Comparison of ENCODE assay signal across 3 cellular contexts in the genomic region with DNA sequence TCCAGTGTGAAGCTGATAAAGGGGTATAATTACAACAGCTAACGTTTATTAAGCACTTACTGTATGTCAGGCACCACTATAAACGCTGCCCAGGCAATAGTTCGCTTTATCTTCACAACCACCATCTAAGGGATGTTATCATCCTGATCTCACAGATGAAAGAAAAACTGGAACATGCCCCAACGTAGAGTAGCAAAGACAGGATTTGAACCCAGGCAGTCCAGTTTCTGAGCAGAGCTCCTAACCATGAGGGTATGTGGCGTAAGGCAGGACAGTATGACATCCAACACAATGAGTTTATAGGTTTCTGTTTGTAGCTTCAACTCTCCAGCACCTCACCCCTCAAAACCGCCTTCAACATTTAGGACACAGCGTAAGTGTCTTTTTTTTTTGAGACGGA.
TF ChIP-seq lines count a peak whose summit lies in the region.

No MANE protein-coding gene starts in this region.

TF ChIP-seq in GM23338, 12 proteins besides CTCF, POLR2A, EP300 and RAD21:
- TF ChIP-seq ZNF331 (CRISPR knock-in tag; IDR thresholded peaks at IDR 0.05; ENCODE audit: low read depth) (no peak), ETS1 (IDR thresholded peaks at IDR 0.05) (no peak), CREB1 (CRISPR knock-in tag; IDR thresholded peaks at IDR 0.05; ENCODE audit: low read depth) (no peak), EZH2 (IDR thresholded peaks at IDR 0.05; ENCODE audit: low read depth, unreplicated experiment) (no peak), REST (IDR thresholded peaks at IDR 0.05; ENCODE audit: unreplicated experiment) (no peak), NANOG (IDR thresholded peaks at IDR 0.05; ENCODE audit: borderline replicate concordance) (no peak), POLR2AphosphoS5 (IDR thresholded peaks at IDR 0.05; ENCODE audit: low read depth) (no peak), EZH2phosphoT487 (IDR thresholded peaks at IDR 0.05; ENCODE audit: unreplicated experiment) (no peak)
TF ChIP-seq in GM23338: peak in this region for 0.

TF ChIP-seq in K562, 482 proteins besides CTCF, POLR2A, EP300 and RAD21:
- TF ChIP-seq ZNF830 (CRISPR knock-in tag; IDR thresholded peaks at IDR 0.05): no peak
- TF ChIP-seq JUNB (CRISPR knock-in tag; conservative IDR thresholded peaks at IDR 0.05): no peak
- no peak for TF ChIP-seq GTF2F1 (IDR thresholded peaks at IDR 0.05; ENCODE audit: low read depth, low read length)
- TF ChIP-seq SIX5 (IDR thresholded peaks at IDR 0.05; ENCODE audit: borderline replicate concordance in 1 of 2, insufficient read depth in 1 of 2, low read depth in 1 of 2, low read length in 2 of 2): no peak
- no peak for TF ChIP-seq TSHZ1 (CRISPR knock-in tag; IDR thresholded peaks at IDR 0.05)
- TF ChIP-seq CC2D1A (IDR thresholded peaks at IDR 0.05): no peak
- TF ChIP-seq NONO (IDR thresholded peaks at IDR 0.05; ENCODE audit: low read depth in 2 of 2, low read length in 1 of 2): no peak
TF ChIP-seq in K562: peak in this region for 0.

TF ChIP-seq in SK-N-SH treated with all-trans-retinoic acid at 6 μM for 48 hours, 23 proteins besides CTCF, POLR2A, EP300 and RAD21:
- TF ChIP-seq TCF4 (CRISPR knock-in tag; IDR thresholded peaks at IDR 0.05; ENCODE audit: borderline replicate concordance) (no peak), CREB5 (CRISPR knock-in tag; IDR thresholded peaks at IDR 0.05; ENCODE audit: low read depth) (no peak), ZFP30 (CRISPR knock-in tag; IDR thresholded peaks at IDR 0.05) (no peak), ESRRG (CRISPR knock-in tag; IDR thresholded peaks at IDR 0.05) (no peak), ZFP3 (CRISPR knock-in tag; IDR thresholded peaks at IDR 0.05) (no peak), ARNTL (CRISPR knock-in tag; IDR thresholded peaks at IDR 0.05; ENCODE audit: borderline replicate concordance, low read depth) (no peak), SNAI2 (CRISPR knock-in tag; IDR thresholded peaks at IDR 0.05) (no peak), ZNF8 (CRISPR knock-in tag; IDR thresholded peaks at IDR 0.05) (no peak), PPARA (CRISPR knock-in tag; IDR thresholded peaks at IDR 0.05; ENCODE audit: borderline replicate concordance) (no peak), RARB (CRISPR knock-in tag; IDR thresholded peaks at IDR 0.05) (no peak), ZC3H10 (CRISPR knock-in tag; IDR thresholded peaks at IDR 0.05) (no peak), ZNF565 (CRISPR knock-in tag; conservative IDR thresholded peaks at IDR 0.05; ENCODE audit: low read depth) (no peak), BACH2 (CRISPR knock-in tag; IDR thresholded peaks at IDR 0.05; ENCODE audit: borderline replicate concordance) (no peak)
- TF ChIP-seq, protein P1, sequence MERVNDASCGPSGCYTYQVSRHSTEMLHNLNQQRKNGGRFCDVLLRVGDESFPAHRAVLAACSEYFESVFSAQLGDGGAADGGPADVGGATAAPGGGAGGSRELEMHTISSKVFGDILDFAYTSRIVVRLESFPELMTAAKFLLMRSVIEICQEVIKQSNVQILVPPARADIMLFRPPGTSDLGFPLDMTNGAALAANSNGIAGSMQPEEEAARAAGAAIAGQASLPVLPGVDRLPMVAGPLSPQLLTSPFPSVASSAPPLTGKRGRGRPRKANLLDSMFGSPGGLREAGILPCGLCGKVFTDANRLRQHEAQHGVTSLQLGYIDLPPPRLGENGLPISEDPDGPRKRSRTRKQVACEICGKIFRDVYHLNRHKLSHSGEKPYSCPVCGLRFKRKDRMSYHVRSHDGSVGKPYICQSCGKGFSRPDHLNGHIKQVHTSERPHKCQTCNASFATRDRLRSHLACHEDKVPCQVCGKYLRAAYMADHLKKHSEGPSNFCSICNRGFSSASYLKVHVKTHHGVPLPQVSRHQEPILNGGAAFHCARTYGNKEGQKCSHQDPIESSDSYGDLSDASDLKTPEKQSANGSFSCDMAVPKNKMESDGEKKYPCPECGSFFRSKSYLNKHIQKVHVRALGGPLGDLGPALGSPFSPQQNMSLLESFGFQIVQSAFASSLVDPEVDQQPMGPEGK (CRISPR knock-in tag; IDR thresholded peaks at IDR 0.05; ENCODE audit: borderline replicate concordance): no peak
- TF ChIP-seq, protein P2, sequence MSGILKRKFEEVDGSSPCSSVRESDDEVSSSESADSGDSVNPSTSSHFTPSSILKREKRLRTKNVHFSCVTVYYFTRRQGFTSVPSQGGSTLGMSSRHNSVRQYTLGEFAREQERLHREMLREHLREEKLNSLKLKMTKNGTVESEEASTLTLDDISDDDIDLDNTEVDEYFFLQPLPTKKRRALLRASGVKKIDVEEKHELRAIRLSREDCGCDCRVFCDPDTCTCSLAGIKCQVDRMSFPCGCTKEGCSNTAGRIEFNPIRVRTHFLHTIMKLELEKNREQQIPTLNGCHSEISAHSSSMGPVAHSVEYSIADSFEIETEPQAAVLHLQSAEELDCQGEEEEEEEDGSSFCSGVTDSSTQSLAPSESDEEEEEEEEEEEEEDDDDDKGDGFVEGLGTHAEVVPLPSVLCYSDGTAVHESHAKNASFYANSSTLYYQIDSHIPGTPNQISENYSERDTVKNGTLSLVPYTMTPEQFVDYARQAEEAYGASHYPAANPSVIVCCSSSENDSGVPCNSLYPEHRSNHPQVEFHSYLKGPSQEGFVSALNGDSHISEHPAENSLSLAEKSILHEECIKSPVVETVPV (CRISPR knock-in tag; IDR thresholded peaks at IDR 0.05): no peak
